Comparison of ENCODE assay signal across 24 cellular contexts in genomic region chr6:53494076-53494475, GRCh38.
DNase-seq lines count a peak whose midpoint lies in the region; ATAC-seq, FAIRE-seq and TF ChIP-seq lines count a peak whose summit lies in the region.
"Had no signal": no experiment of that assay in that cellular context is flagged by ENCODE, and none has a peak within 500 bp of the region (broad histone marks: within the 10 kb centered on the region; RNA-seq: fewer than 3 reads in every experiment).

No MANE protein-coding gene starts in this region.

- peak overlapping the region; percentile 73 for H3K27ac Mint-ChIP-seq in stimulated activated effector memory CD8-positive, alpha-beta T cell treated with anti-CD3 and anti-CD28 coated beads, Interleukin-12 subunit alpha, Interleukin-12 subunit beta, amount 100 ng/mL, for 72 hours
- H3K27ac Mint-ChIP-seq: activated naive CD4-positive, alpha-beta T cell treated with anti-CD3 and anti-CD28 coated beads, Interleukin-2, amount 10 ng/mL, durations not matched to agents 7 days and 5 days; nephron progenitor cell had no signal

- no peak for DNase-seq in H54 (ENCODE audit: insufficient read length, low spot score)
- peak; percentile 29 for DNase-seq in amniotic epithelial cell (ENCODE audit: low read depth)
- peak; percentile 37 for DNase-seq in fibroblast of mammary gland (ENCODE audit: low read depth)
- no peak for DNase-seq in stimulated activated effector memory CD8-positive, alpha-beta T cell treated with anti-CD3 and anti-CD28 coated beads, Interleukin-12 subunit alpha, Interleukin-12 subunit beta, amount 100 ng/mL, for 72 hours (ENCODE audit: low spot score in 2 of 2)
- no peak for DNase-seq in inferior parietal cortex (ENCODE audit: extremely low spot score)
- no peak for DNase-seq in coronary artery (ENCODE audit: low spot score)
- no peak for DNase-seq in dedifferentiated amniotic fluid mesenchymal stem cell (ENCODE audit: extremely low spot score)
- DNase-seq: activated CD4-positive, alpha-beta T cell treated with anti-CD3 and anti-CD28 coated beads, Interleukin-2, amount 10 ng/mL, durations not matched to agents 24 days and 14 days; activated naive CD4-positive, alpha-beta T cell treated with anti-CD3 and anti-CD28 coated beads, Interleukin-2, amount 10 ng/mL, durations not matched to agents 7 days and 5 days; Calu3; caudate nucleus; heart left ventricle; NCI-H1092 treated with DMSO at 0.1 percent for 48 hours; NCI-H187; nephron progenitor cell; pancreas; Right ventricle myocardium superior; stimulated activated CD4-positive, alpha-beta T cell treated with anti-CD3 and anti-CD28 coated beads, Interleukin-2, amount 100 ng/mL, for 48 hours; T-helper 9 cell; upper lobe of left lung had no signal

- peaks cover 16% of the 10 kb centered on the region for H3K4me1 Mint-ChIP-seq in stimulated activated effector memory CD8-positive, alpha-beta T cell treated with anti-CD3 and anti-CD28 coated beads, Interleukin-12 subunit alpha, Interleukin-12 subunit beta, amount 100 ng/mL, for 72 hours
- H3K4me1 Mint-ChIP-seq: nephron progenitor cell had no signal

- peak; percentile 23 for FAIRE-seq in H54 (lab: Jason Lieb, UNC)
- FAIRE-seq: GM12892, pancreas had no signal

- H3K27ac ChIP-seq in coronary artery = no peak overlapping the region
- H3K27ac ChIP-seq: heart left ventricle, pancreas, upper lobe of left lung, WERI-Rb-1 had no signal

- no peak for TF ChIP-seq POLR2A in H54 (IDR thresholded peaks at IDR 0.05; ENCODE audit: low read depth, low read length)

- H3K4me3 ChIP-seq in fibroblast of mammary gland (ENCODE audit: control insufficient read depth, low read depth, low read length) (no peak overlapping the region), coronary artery (no peak overlapping the region)
- H3K4me3 ChIP-seq: GM23338, lung, upper lobe of left lung had no signal

- H3K9me3 Mint-ChIP-seq in stimulated activated effector memory CD8-positive, alpha-beta T cell treated with anti-CD3 and anti-CD28 coated beads, Interleukin-12 subunit alpha, Interleukin-12 subunit beta, amount 100 ng/mL, for 72 hours = no peaks in the 10 kb centered on the region
- H3K9me3 Mint-ChIP-seq: activated CD4-positive, alpha-beta T cell treated with anti-CD3 and anti-CD28 coated beads, Interleukin-2, amount 10 ng/mL, durations not matched to agents 24 days and 14 days; activated naive CD4-positive, alpha-beta T cell treated with anti-CD3 and anti-CD28 coated beads, Interleukin-2, amount 10 ng/mL, durations not matched to agents 7 days and 5 days had no signal

- ATAC-seq in stimulated activated effector memory CD8-positive, alpha-beta T cell treated with anti-CD3 and anti-CD28 coated beads, Interleukin-12 subunit alpha, Interleukin-12 subunit beta, amount 100 ng/mL, for 72 hours = no peak

- TF ChIP-seq CTCF in fibroblast of mammary gland (conservative IDR thresholded peaks at IDR 0.05; ENCODE audit: control insufficient read depth, insufficient read depth, low read depth, low read length) = no peak
- TF ChIP-seq CTCF in coronary artery (IDR thresholded peaks at IDR 0.05) = no peak

- H3K36me3 Mint-ChIP-seq in stimulated activated effector memory CD8-positive, alpha-beta T cell treated with anti-CD3 and anti-CD28 coated beads, Interleukin-12 subunit alpha, Interleukin-12 subunit beta, amount 100 ng/mL, for 72 hours = peaks cover 14% of the 10 kb centered on the region

- no peak overlapping the region for H3K4me3 Mint-ChIP-seq in stimulated activated effector memory CD8-positive, alpha-beta T cell treated with anti-CD3 and anti-CD28 coated beads, Interleukin-12 subunit alpha, Interleukin-12 subunit beta, amount 100 ng/mL, for 72 hours
- H3K4me3 Mint-ChIP-seq: activated CD4-positive, alpha-beta T cell treated with anti-CD3 and anti-CD28 coated beads, Interleukin-2, amount 10 ng/mL, durations not matched to agents 24 days and 14 days; activated naive CD4-positive, alpha-beta T cell treated with anti-CD3 and anti-CD28 coated beads, Interleukin-2, amount 10 ng/mL, durations not matched to agents 7 days and 5 days; GM23338; nephron progenitor cell had no signal

Comparison
In these comparisons a context has a peak if more than half of its experiments do, and no peak if none do; other contexts are left out.
1. DNase-seq: peak in amniotic epithelial cell (single experiment) and fibroblast of mammary gland (single experiment); none in H54 (single experiment), stimulated activated effector memory CD8-positive, alpha-beta T cell treated with anti-CD3 and anti-CD28 coated beads, Interleukin-12 subunit alpha, Interleukin-12 subunit beta, amount 100 ng/mL, for 72 hours (0 of 2), inferior parietal cortex (single experiment), coronary artery (single experiment) and dedifferentiated amniotic fluid mesenchymal stem cell (single experiment).